In genomic region chr9:137731216-137731946, GRCh38 we compare ENCODE assay signal across 20 cellular contexts.
"Had no signal": no experiment of that assay in that cellular context is flagged by ENCODE, and none has a peak within 500 bp of the region (broad histone marks: within the 10 kb centered on the region; RNA-seq: fewer than 3 reads in every experiment).

No MANE protein-coding gene starts in this region.

- H3K9ac ChIP-seq: SK-N-SH had no signal

- H3K4me3 ChIP-seq: ascending aorta, esophagus muscularis mucosa, lung, transverse colon had no signal

- H3K4me1 Mint-ChIP-seq: nephron progenitor cell had no signal

- H3K27ac Mint-ChIP-seq: activated CD4-positive, alpha-beta T cell treated with anti-CD3 and anti-CD28 coated beads, Interleukin-2, amount 10 ng/mL, durations not matched to agents 24 days and 14 days; activated CD8-positive, alpha-beta T cell treated with anti-CD3 and anti-CD28 coated beads for 36 hours; activated naive CD4-positive, alpha-beta T cell treated with anti-CD3 and anti-CD28 coated beads, Interleukin-2, amount 10 ng/mL, durations not matched to agents 7 days and 5 days; T-cell had no signal

- H3K27me3 Mint-ChIP-seq: activated CD4-positive, alpha-beta T cell treated with anti-CD3 and anti-CD28 coated beads, Interleukin-2, amount 10 ng/mL, durations not matched to agents 24 days and 14 days; activated CD8-positive, alpha-beta T cell treated with anti-CD3 and anti-CD28 coated beads for 36 hours; activated naive CD4-positive, alpha-beta T cell treated with anti-CD3 and anti-CD28 coated beads, Interleukin-2, amount 10 ng/mL, durations not matched to agents 7 days and 5 days; T-cell had no signal

- H3K27ac ChIP-seq: ascending aorta, esophagus muscularis mucosa, transverse colon had no signal

- H3K4me3 Mint-ChIP-seq: activated CD4-positive, alpha-beta T cell treated with anti-CD3 and anti-CD28 coated beads, Interleukin-2, amount 10 ng/mL, durations not matched to agents 24 days and 14 days; activated CD8-positive, alpha-beta T cell treated with anti-CD3 and anti-CD28 coated beads for 36 hours; activated naive CD4-positive, alpha-beta T cell treated with anti-CD3 and anti-CD28 coated beads, Interleukin-2, amount 10 ng/mL, durations not matched to agents 7 days and 5 days; nephron progenitor cell; T-cell had no signal

- H3K27me3 ChIP-seq: ascending aorta, esophagus muscularis mucosa, transverse colon had no signal

- DNase-seq: activated CD4-positive, alpha-beta T cell treated with anti-CD3 and anti-CD28 coated beads, Interleukin-2, amount 10 ng/mL, durations not matched to agents 24 days and 14 days; activated CD4-positive, CD25-positive, alpha-beta regulatory T cell; activated CD8-positive, alpha-beta T cell treated with anti-CD3 and anti-CD28 coated beads for 36 hours; activated effector memory CD4-positive, alpha-beta T cell treated with Interleukin-2 at 50 U/mL for 16 hours; activated naive CD4-positive, alpha-beta T cell treated with anti-CD3 and anti-CD28 coated beads, Interleukin-2, amount 10 ng/mL, durations not matched to agents 7 days and 5 days; activated T-cell treated with anti-CD3 and anti-CD28 coated beads, Interleukin-2, amount 50 U/mL, for 48 hours; cerebellar nuclear complex; cortex of kidney; effector CD4-positive, alpha-beta T cell; left colon; nephron progenitor cell; occipital lobe; SK-N-SH; stimulated activated naive CD8-positive, alpha-beta T cell treated with anti-CD3 and anti-CD28 coated beads, Interleukin-15, Interleukin-2, amounts not matched to agents 100 U/mL and 50 U/mL, for 24 hours; T-cell; transverse colon had no signal

- H3K4me1 ChIP-seq: ascending aorta, esophagus muscularis mucosa, transverse colon had no signal

- FAIRE-seq: bronchial epithelial cell had no signal

- H3K4me2 ChIP-seq: SK-N-SH had no signal

- H3K9me3 ChIP-seq: esophagus muscularis mucosa, SK-N-SH had no signal

- ATAC-seq: activated CD8-positive, alpha-beta T cell treated with anti-CD3 and anti-CD28 coated beads for 36 hours; left colon; stimulated activated naive CD8-positive, alpha-beta T cell treated with anti-CD3 and anti-CD28 coated beads, Interleukin-15, Interleukin-2, amounts not matched to agents 100 U/mL and 50 U/mL, for 24 hours; T-cell had no signal
